9 cellular contexts compared by ENCODE assay signal in genomic region chrX:53073115-53073581, GRCh38. TPM values are rescaled to one million over a fixed set of nuclear protein-coding genes. Genes with fewer than 3 reads are reported as not detected.
DNase-seq lines count a peak whose midpoint lies in the region; ATAC-seq and TF ChIP-seq lines count a peak whose summit lies in the region.
"Had no signal": no experiment of that assay in that cellular context is flagged by ENCODE, and none has a peak within 500 bp of the region (broad histone marks: within the 10 kb centered on the region; RNA-seq: fewer than 3 reads in every experiment).

No MANE protein-coding gene starts in this region.

- intact Hi-C loops in CD14-positive monocyte (cut with micrococcal nuclease), result loop anchor here in 1 of 2 donors (2.0 kb wide), 1 partner anchor 20 kb away; no protein-coding TSS in a partner anchor

- H3K4me3 ChIP-seq in BE2C (ENCODE audit: low read depth, low read length), result no peak overlapping the region

- peak; percentile 25 for ATAC-seq in left lobe of liver

- H3K9me3 Mint-ChIP-seq in immature natural killer cell (no peaks in the 10 kb centered on the region), CD14-positive monocyte (peaks cover 0 to 6% (median 0%) of the 10 kb centered on the region in 7 donors)

- CTCF ChIA-PET in HEK293T (lab: Yijun Ruan, JAX), result interaction anchor here (0.6 to 1.7 kb wide), 3 partner anchors 17 to 373 kb away, joined by 3 to 5 read pairs (median 3); no protein-coding TSS in a partner anchor
- CTCF ChIA-PET in RWPE1 (lab: Yijun Ruan, JAX), result interaction anchor here (0.6 kb wide), 1 partner anchor 84 kb away, joined by 4 read pairs; no protein-coding TSS in a partner anchor

- H3K4me1 ChIP-seq in BE2C, result peaks cover 5% of the 10 kb centered on the region; the same call in 1 of the 2 replicates

- H3K27me3 Mint-ChIP-seq in immature natural killer cell (ENCODE audit: low read depth in 3 of 3) (peaks cover 2 to 9% (median 4%) of the 10 kb centered on the region in 3 donors), CD14-positive monocyte (ENCODE audit: low read depth in 3 of 3) (peaks cover 2 to 11% (median 3%) of the 10 kb centered on the region in 3 donors)

- POLR2A ChIA-PET in HEK293T (lab: Yijun Ruan, JAX) (interaction anchor here (0.7 to 1.5 kb wide), 5 partner anchors 9 to 167 kb away, joined by 3 to 12 read pairs (median 4); partner anchors contain the start of genes KANTR and TSPYL2), RWPE1 (lab: Yijun Ruan, JAX; ENCODE audit: low non-redundant PET) (no interaction called here)

- DNase-seq in BE2C (peak; percentile 44), HEK293T (ENCODE audit: extremely low spot score) (no peak), RWPE1 (ENCODE audit: low spot score) (no peak), left lobe of liver (ENCODE audit: low spot score) (no peak), GM10266 (ENCODE audit: extremely low spot score) (no peak), immature natural killer cell (no peak), foreskin melanocyte (no peak), CD14-positive monocyte (ENCODE audit: low spot score) (no peak)

- H3K27ac Mint-ChIP-seq in immature natural killer cell (peak overlapping the region in 2 of 6 donors; percentile 51 to 61), CD14-positive monocyte (peak overlapping the region in 1 of 7 donors; percentile 81)

- no peaks in the 10 kb centered on the region for H3K27me3 ChIP-seq in BE2C

- H3K27ac ChIP-seq in RWPE1, result peak overlapping the region; percentile 78

- H3K36me3 ChIP-seq in BE2C, result no peaks in the 10 kb centered on the region; the same call in 1 of the 2 replicates

- peak overlapping the region in 2 of 5 donors; percentile 9 to 48 for H3K4me3 Mint-ChIP-seq in immature natural killer cell
- no peak overlapping the region for H3K4me3 Mint-ChIP-seq in CD14-positive monocyte

- no peak for TF ChIP-seq CTCF in BE2C (IDR thresholded peaks at IDR 0.05; ENCODE audit: low read depth, low read length)
- TF ChIP-seq CTCF in RWPE1 (conservative IDR thresholded peaks at IDR 0.05; ENCODE audit: low read depth), result no peak
- TF ChIP-seq CTCF in GM10266 (IDR thresholded peaks at IDR 0.05; ENCODE audit: control insufficient read depth, insufficient read depth, low read depth, missing control alignments), result no peak
- no peak for TF ChIP-seq CTCF in CD14-positive monocyte (IDR thresholded peaks at IDR 0.05)

- H3K9me3 ChIP-seq in BE2C, result no peaks in the 10 kb centered on the region

- H3K4me1 Mint-ChIP-seq in immature natural killer cell, result peaks cover 10 to 14% of the 10 kb centered on the region in 2 donors
- peaks cover 10% of the 10 kb centered on the region for H3K4me1 Mint-ChIP-seq in CD14-positive monocyte

- H3K36me3 Mint-ChIP-seq in immature natural killer cell (no peaks in the 10 kb centered on the region), CD14-positive monocyte (no peaks in the 10 kb centered on the region)

TF ChIP-seq in HEK293T, 16 proteins besides CTCF, POLR2A, EP300 and RAD21:
- TF ChIP-seq ZNF384 (IDR thresholded peaks at IDR 0.05), result peak; percentile 86
- TF ChIP-seq SP1 (IDR thresholded peaks at IDR 0.05), result no peak

RNA-seq across cellular contexts. Expression of gene TSPYL2, which starts 9.0 kb away (rescaled TPM):
- polyA plus RNA-seq in BE2C (2012; ENCODE audit: insufficient read depth, insufficient read length, low read depth), result 32.9 TPM
- total RNA-seq in left lobe of liver, result 4.8 TPM
- polyA plus RNA-seq in immature natural killer cell (10 to 100 TPM in 1 of 3 donors, 1 to 10 TPM in 2; 3.0 to 10.8 (median 8.4) TPM), CD14-positive monocyte (under 1 TPM; 0.33 to 0.40 TPM)

RNA-seq across cellular contexts. Expression of gene KANTR, which starts 20.8 kb away (rescaled TPM):
- 7.1 TPM for polyA plus RNA-seq in BE2C (2012; ENCODE audit: insufficient read depth, insufficient read length, low read depth)
- total RNA-seq in left lobe of liver, result 5.0 TPM
- polyA plus RNA-seq in immature natural killer cell, result 1 to 10 TPM in 1 of 3 donors, under 1 TPM in 1, not detected in 1; 0.56 to 2.3 TPM
- under 1 TPM; 0.32 to 0.44 TPM for polyA plus RNA-seq in CD14-positive monocyte

RNA-seq across cellular contexts. Expression of gene GPR173, which starts 24.6 kb away (rescaled TPM):
- 38.1 TPM for polyA plus RNA-seq in BE2C (2012; ENCODE audit: insufficient read depth, insufficient read length, low read depth)
- 0.23 TPM for total RNA-seq in left lobe of liver
- not detected for polyA plus RNA-seq in immature natural killer cell
- not detected for polyA plus RNA-seq in CD14-positive monocyte
- total RNA-seq: T-helper 1 cell treated with Interleukin-12 subunit alpha and Interleukin-12 subunit beta and Interleukin-4 antibody, amounts not matched to agents 30 ng/mL and 1 ng/mL, for 36 hours had no signal
